Comparison of ENCODE assay signal across 28 cellular contexts in genomic region chr17:34169501-34169900, GRCh38.
"Had no signal": no experiment of that assay in that cellular context is flagged by ENCODE, and none has a peak within 500 bp of the region (broad histone marks: within the 10 kb centered on the region; RNA-seq: fewer than 3 reads in every experiment).

No MANE protein-coding gene starts in this region.

- H3K27ac Mint-ChIP-seq: activated CD4-positive, alpha-beta T cell treated with anti-CD3 and anti-CD28 coated beads, Interleukin-2, amount 10 ng/mL, durations not matched to agents 24 days and 14 days; activated CD8-positive, alpha-beta T cell treated with anti-CD3 and anti-CD28 coated beads, Interleukin-2, amount 10 ng/mL, durations not matched to agents 7 days and 5 days; activated naive CD4-positive, alpha-beta T cell treated with anti-CD3 and anti-CD28 coated beads, Interleukin-2, amount 50 U/mL, for 24 hours; activated naive CD8-positive, alpha-beta T cell treated with anti-CD3 and anti-CD28 coated beads, Interleukin-2, amount 10 ng/mL, durations not matched to agents 7 days and 5 days; activated T-cell treated with anti-CD3 and anti-CD28 coated beads, Interleukin-2, amount 50 U/mL, for 24 hours; activated T-helper 2 cell treated with anti-CD3 and anti-CD28 coated beads, Interferon-gamma antibody, Interleukin-2, Interleukin-4, amounts not matched to agents 10 μg/mL and 5 μg/mL and 100 μg/mL, durations not matched to agents 14 hours and 24 hours and 36 hours; T-helper 1 cell treated with Interleukin-12 subunit alpha and Interleukin-12 subunit beta and Interleukin-4 antibody, amounts not matched to agents 30 μg/mL and 1 μg/mL, for 36 hours; T-helper 2 cell treated with Interferon-gamma antibody and Interleukin-4, amounts not matched to agents 5 μg/mL and 100 μg/mL, for 36 hours had no signal

- H3K9me3 Mint-ChIP-seq: activated CD4-positive, alpha-beta T cell treated with anti-CD3 and anti-CD28 coated beads, Interleukin-2, amount 10 ng/mL, durations not matched to agents 24 days and 14 days; activated naive CD4-positive, alpha-beta T cell treated with anti-CD3 and anti-CD28 coated beads, Interleukin-2, amount 50 U/mL, for 24 hours; activated naive CD8-positive, alpha-beta T cell treated with anti-CD3 and anti-CD28 coated beads, Interleukin-2, amount 10 ng/mL, durations not matched to agents 7 days and 5 days; activated T-cell treated with anti-CD3 and anti-CD28 coated beads, Interleukin-2, amount 50 U/mL, for 24 hours; activated T-helper 2 cell treated with anti-CD3 and anti-CD28 coated beads, Interferon-gamma antibody, Interleukin-2, Interleukin-4, amounts not matched to agents 10 μg/mL and 5 μg/mL and 100 μg/mL, durations not matched to agents 14 hours and 24 hours and 36 hours; central memory CD8-positive, alpha-beta T cell; T-helper 1 cell treated with Interleukin-12 subunit alpha and Interleukin-12 subunit beta and Interleukin-4 antibody, amounts not matched to agents 30 μg/mL and 1 μg/mL, for 36 hours; T-helper 2 cell treated with Interferon-gamma antibody and Interleukin-4, amounts not matched to agents 5 μg/mL and 100 μg/mL, for 36 hours had no signal

- DNase-seq: activated CD4-positive, alpha-beta T cell treated with anti-CD3 and anti-CD28 coated beads, Interleukin-2, amount 10 ng/mL, durations not matched to agents 24 days and 14 days; activated CD4-positive, alpha-beta T cell treated with anti-CD3 and anti-CD28 coated beads, Interleukin-2, amount 50 U/mL, for 48 hours; activated CD8-positive, alpha-beta T cell treated with anti-CD3 and anti-CD28 coated beads, Interleukin-2, amount 10 ng/mL, durations not matched to agents 7 days and 5 days; activated gamma-delta T cell; activated naive CD4-positive, alpha-beta T cell treated with Interleukin-2 at 50 U/mL for 16 hours; activated naive CD8-positive, alpha-beta T cell treated with anti-CD3 and anti-CD28 coated beads, Interleukin-2, amount 10 ng/mL, durations not matched to agents 7 days and 5 days; activated T-cell treated with anti-CD3 and anti-CD28 coated beads, Interleukin-2, amount 50 U/mL, for 24 hours; amygdala; colonic mucosa; MM.1S; MV-4-11; NCI-H1092; NCI-H1436 treated with DMSO at 0.1 percent for 48 hours; NCI-H1694 treated with DMSO at 0.1 percent for 48 hours; NCI-H2029; NCI-H510A; NCI-H526 treated with DMSO at 0.1 percent for 48 hours; NK-92 treated with Interleukin-12 subunit alpha and Interleukin-12 subunit beta, amount 100 ng/mL, for 24 hours; PC-3; Peyer's patch; RPMI8226; SHP77 treated with DMSO at 0.1 percent for 48 hours; SK-N-SH had no signal

- H3K36me3 Mint-ChIP-seq: activated naive CD4-positive, alpha-beta T cell treated with anti-CD3 and anti-CD28 coated beads, Interleukin-2, amount 50 U/mL, for 24 hours; activated naive CD8-positive, alpha-beta T cell treated with anti-CD3 and anti-CD28 coated beads, Interleukin-2, amount 10 ng/mL, durations not matched to agents 7 days and 5 days had no signal

- H3K4me1 Mint-ChIP-seq: activated CD4-positive, alpha-beta T cell treated with anti-CD3 and anti-CD28 coated beads, Interleukin-2, amount 10 ng/mL, durations not matched to agents 24 days and 14 days; activated naive CD4-positive, alpha-beta T cell treated with anti-CD3 and anti-CD28 coated beads, Interleukin-2, amount 50 U/mL, for 24 hours; central memory CD8-positive, alpha-beta T cell had no signal

- H3K4me3 Mint-ChIP-seq: activated CD4-positive, alpha-beta T cell treated with anti-CD3 and anti-CD28 coated beads, Interleukin-2, amount 10 ng/mL, durations not matched to agents 24 days and 14 days; activated CD8-positive, alpha-beta T cell treated with anti-CD3 and anti-CD28 coated beads, Interleukin-2, amount 10 ng/mL, durations not matched to agents 7 days and 5 days; activated naive CD4-positive, alpha-beta T cell treated with anti-CD3 and anti-CD28 coated beads, Interleukin-2, amount 50 U/mL, for 24 hours; activated naive CD8-positive, alpha-beta T cell treated with anti-CD3 and anti-CD28 coated beads, Interleukin-2, amount 10 ng/mL, durations not matched to agents 7 days and 5 days; activated T-cell treated with anti-CD3 and anti-CD28 coated beads, Interleukin-2, amount 50 U/mL, for 24 hours; central memory CD8-positive, alpha-beta T cell; T-helper 1 cell treated with Interleukin-12 subunit alpha and Interleukin-12 subunit beta and Interleukin-4 antibody, amounts not matched to agents 30 μg/mL and 1 μg/mL, for 36 hours; T-helper 2 cell treated with Interferon-gamma antibody and Interleukin-4, amounts not matched to agents 5 μg/mL and 100 μg/mL, for 36 hours had no signal
